8 cellular contexts compared by ENCODE assay signal in genomic region chr13:30618186-30618937, GRCh38. TPM values are rescaled to one million over a fixed set of nuclear protein-coding genes. Genes with fewer than 3 reads are reported as not detected.
A peak's percentile ranks its signal among the peaks of the same experiment; 100 is the strongest.
DNase-seq lines count a peak whose midpoint lies in the region; ATAC-seq and TF ChIP-seq lines count a peak whose summit lies in the region.

No MANE protein-coding gene starts in this region.

- TSS peak; percentile 53 for BruUV-seq in OCI-LY7 (replicated peaks; lab: Mats Ljungman, UMichigan)

- H2AFZ ChIP-seq in OCI-LY7 (ENCODE audit: low read length), result peak overlapping the region; percentile 63

- TF ChIP-seq CTCF in CD8-positive, alpha-beta T cell (IDR thresholded peaks at IDR 0.05), result no peak
- no peak for TF ChIP-seq CTCF in OCI-LY7 (conservative IDR thresholded peaks at IDR 0.05; ENCODE audit: low read length)
- TF ChIP-seq CTCF in WTC11 (IDR thresholded peaks at IDR 0.05), result no peak

- peak overlapping the region; percentile 85 for H3K27ac ChIP-seq in CD8-positive, alpha-beta T cell (ENCODE audit: low read depth, low read length)
- H3K27ac ChIP-seq in OCI-LY7 (ENCODE audit: low read depth, low read length, poor library complexity, severe bottlenecking), result peak overlapping the region; percentile 65
- H3K27ac ChIP-seq in effector memory CD4-positive, alpha-beta T cell (ENCODE audit: insufficient read depth, low read length, poor library complexity, severe bottlenecking), result peak overlapping the region; percentile 95
- H3K27ac ChIP-seq in naive thymus-derived CD4-positive, alpha-beta T cell (ENCODE audit: low read depth, low read length), result peak overlapping the region; percentile 97

- H3K36me3 ChIP-seq in CD8-positive, alpha-beta T cell (ENCODE audit: insufficient read depth, low read length), result no peaks in the 10 kb centered on the region
- peaks cover 33% of the 10 kb centered on the region for H3K36me3 ChIP-seq in OCI-LY7 (ENCODE audit: insufficient read depth, low read length)
- H3K36me3 ChIP-seq in effector memory CD4-positive, alpha-beta T cell (ENCODE audit: control insufficient read depth, insufficient read depth, low read length), result no peaks in the 10 kb centered on the region
- H3K36me3 ChIP-seq in naive thymus-derived CD4-positive, alpha-beta T cell (ENCODE audit: control insufficient read depth in 2 of 3, insufficient read depth in 3 of 3, low read length in 3 of 3), result peaks cover 7 to 11% (median 8%) of the 10 kb centered on the region in 3 experiments

- H3K27ac Mint-ChIP-seq in CD8-positive, alpha-beta T cell, result no peak overlapping the region
- H3K27ac Mint-ChIP-seq in naive thymus-derived CD4-positive, alpha-beta T cell, result no peak overlapping the region
- H3K27ac Mint-ChIP-seq in WTC11, result no peak overlapping the region

- DNase-seq in CD8-positive, alpha-beta T cell, result peak in 4 of 7 experiments; percentile 9 to 56 (median 32)
- peak; percentile 52 for DNase-seq in OCI-LY7 (ENCODE audit: low spot score)
- DNase-seq in effector memory CD4-positive, alpha-beta T cell, result no peak
- peak in 2 of 9 donors; percentile 8 to 17 for DNase-seq in naive thymus-derived CD4-positive, alpha-beta T cell
- DNase-seq in WTC11 (ENCODE audit: low spot score), result no peak

- POLR2A ChIA-PET in CD8-positive, alpha-beta T cell (lab: Charles Lee), result interaction anchor here (0.9 to 4.0 kb wide), 20 partner anchors 8 to 769 kb away, joined by 3 to 58 read pairs (median 5); partner anchors contain the start of genes HMGB1, UBE2L5 and UBL3
- POLR2A ChIA-PET in OCI-LY7 (lab: Charles Lee) (interaction anchor here (0.5 to 2.0 kb wide), 8 partner anchors 9 to 264 kb away, joined by 3 to 7 read pairs (median 4); no protein-coding TSS in a partner anchor), WTC11 (lab: Charles Lee) (interaction anchor here (1.1 kb wide), 1 partner anchor 173 kb away, joined by 3 read pairs; no protein-coding TSS in a partner anchor)
- POLR2A ChIA-PET in naive thymus-derived CD4-positive, alpha-beta T cell (lab: Charles Lee), result interaction anchor here (0.7 to 4.1 kb wide), 26 partner anchors 8 to 1497 kb away, joined by 3 to 66 read pairs (median 6); partner anchors contain the start of genes ALOX5AP, HMGB1 and UBL3

- no peaks in the 10 kb centered on the region for H3K9me3 Mint-ChIP-seq in CD8-positive, alpha-beta T cell
- no peaks in the 10 kb centered on the region for H3K9me3 Mint-ChIP-seq in naive thymus-derived CD4-positive, alpha-beta T cell
- no peaks in the 10 kb centered on the region for H3K9me3 Mint-ChIP-seq in WTC11

- H3K9me3 ChIP-seq in CD8-positive, alpha-beta T cell (ENCODE audit: low read length), result no peaks in the 10 kb centered on the region
- no peaks in the 10 kb centered on the region for H3K9me3 ChIP-seq in OCI-LY7 (ENCODE audit: low read length)
- H3K9me3 ChIP-seq in effector memory CD4-positive, alpha-beta T cell (ENCODE audit: control insufficient read depth, low read length), result no peaks in the 10 kb centered on the region
- no peaks in the 10 kb centered on the region for H3K9me3 ChIP-seq in naive thymus-derived CD4-positive, alpha-beta T cell (ENCODE audit: control insufficient read depth in 2 of 3, low read length in 3 of 3)

- H3K79me2 ChIP-seq in OCI-LY7 (ENCODE audit: insufficient read depth, low read depth, low read length), result peaks cover 93% of the 10 kb centered on the region

- peak overlapping the region; percentile 78 for H3K4me3 ChIP-seq in CD8-positive, alpha-beta T cell (ENCODE audit: low read depth, low read length)
- H3K4me3 ChIP-seq in OCI-LY7 (ENCODE audit: low read depth, low read length, poor library complexity, severe bottlenecking), result peak overlapping the region; percentile 73
- peak overlapping the region; percentile 93 for H3K4me3 ChIP-seq in effector memory CD4-positive, alpha-beta T cell (ENCODE audit: insufficient read depth, low read depth, low read length, poor library complexity, severe bottlenecking)
- H3K4me3 ChIP-seq in naive thymus-derived CD4-positive, alpha-beta T cell (ENCODE audit: low read length), result peak overlapping the region; percentile 79

- no peaks in the 10 kb centered on the region for H3K27me3 Mint-ChIP-seq in CD8-positive, alpha-beta T cell (ENCODE audit: low read depth)
- no peaks in the 10 kb centered on the region for H3K27me3 Mint-ChIP-seq in naive thymus-derived CD4-positive, alpha-beta T cell
- no peaks in the 10 kb centered on the region for H3K27me3 Mint-ChIP-seq in WTC11 (ENCODE audit: low read depth)

- peaks cover 34% of the 10 kb centered on the region for H3K4me1 ChIP-seq in CD8-positive, alpha-beta T cell (ENCODE audit: insufficient read depth, low read length)
- peaks cover 35% of the 10 kb centered on the region for H3K4me1 ChIP-seq in OCI-LY7 (ENCODE audit: insufficient read depth, low read length, poor library complexity, severe bottlenecking)
- H3K4me1 ChIP-seq in effector memory CD4-positive, alpha-beta T cell (ENCODE audit: control insufficient read depth, insufficient read depth, low read length, poor library complexity, severe bottlenecking), result peaks cover 14% of the 10 kb centered on the region
- peaks cover 11 to 13% of the 10 kb centered on the region in 2 donors for H3K4me1 ChIP-seq in naive thymus-derived CD4-positive, alpha-beta T cell (ENCODE audit: control insufficient read depth in 2 of 2, insufficient read depth in 2 of 2, low read length in 2 of 2)

- H3K27me3 ChIP-seq in CD8-positive, alpha-beta T cell (ENCODE audit: insufficient read depth, low read length), result no peaks in the 10 kb centered on the region
- H3K27me3 ChIP-seq in effector memory CD4-positive, alpha-beta T cell (replicated peaks; ENCODE audit: control insufficient read depth, insufficient read depth, low read length, poor library complexity, severe bottlenecking), result no peaks in the 10 kb centered on the region
- H3K27me3 ChIP-seq in naive thymus-derived CD4-positive, alpha-beta T cell (ENCODE audit: control insufficient read depth in 2 of 2, insufficient read depth in 2 of 2, low read length in 2 of 2), result no peaks in the 10 kb centered on the region

- CTCF ChIA-PET in CD8-positive, alpha-beta T cell (lab: Charles Lee), result interaction anchor here (0.8 to 2.0 kb wide), 5 partner anchors 13 to 503 kb away, joined by 3 to 6 read pairs (median 3); no protein-coding TSS in a partner anchor
- CTCF ChIA-PET in OCI-LY7 (lab: Charles Lee; ENCODE audit: unreplicated experiment) (interaction anchor here (0.6 kb wide), 1 partner anchor 187 kb away, joined by 3 read pairs; no protein-coding TSS in a partner anchor), WTC11 (lab: Charles Lee) (no interaction called here)
- CTCF ChIA-PET in naive thymus-derived CD4-positive, alpha-beta T cell (lab: Charles Lee), result interaction anchor here (1.0 to 1.1 kb wide), 2 partner anchors 9 to 246 kb away, joined by 3 to 6 read pairs; no protein-coding TSS in a partner anchor

- peaks cover 39% of the 10 kb centered on the region for H3K4me1 Mint-ChIP-seq in CD8-positive, alpha-beta T cell (ENCODE audit: low read depth)
- H3K4me1 Mint-ChIP-seq in naive thymus-derived CD4-positive, alpha-beta T cell, result peaks cover 19 to 53% (median 38%) of the 10 kb centered on the region in 7 donors
- peaks cover 9% of the 10 kb centered on the region for H3K4me1 Mint-ChIP-seq in WTC11

- no peaks in the 10 kb centered on the region for H3K9me2 ChIP-seq in OCI-LY7 (ENCODE audit: insufficient read depth, low read length)

- peaks cover 23% of the 10 kb centered on the region for H3K36me3 Mint-ChIP-seq in CD8-positive, alpha-beta T cell
- peaks cover 8 to 23% (median 12%) of the 10 kb centered on the region in 5 donors for H3K36me3 Mint-ChIP-seq in naive thymus-derived CD4-positive, alpha-beta T cell
- peaks cover 9% of the 10 kb centered on the region for H3K36me3 Mint-ChIP-seq in WTC11

- intact Hi-C loops in CD8-positive, alpha-beta T cell (cut with DNase I, micrococcal nuclease), result loop anchor here in 1 of 2 experiments (2.0 to 10.0 kb wide), 7 partner anchors 41 to 1024 kb away; partner anchors contain the start of genes HSPH1, KATNAL1 and SLC7A1
- intact Hi-C loops in OCI-LY7 (cut with micrococcal nuclease; ENCODE audit: unreplicated experiment), result loop anchor here (5.0 to 10.0 kb wide), 6 partner anchors 44 to 1184 kb away; partner anchors contain the start of genes HSPH1 and SLC7A1
- intact Hi-C loops in naive thymus-derived CD4-positive, alpha-beta T cell (cut with micrococcal nuclease), result loop anchor here (1.0 to 10.0 kb wide), 4 partner anchors 185 to 1961 kb away; partner anchors contain the start of gene POMP (in 1 of the 2)

- no peak overlapping the region for H3K4me3 Mint-ChIP-seq in CD8-positive, alpha-beta T cell
- H3K4me3 Mint-ChIP-seq in naive thymus-derived CD4-positive, alpha-beta T cell, result no peak overlapping the region
- H3K4me3 Mint-ChIP-seq in WTC11, result no peak overlapping the region

- peaks cover 26% of the 10 kb centered on the region for H4K20me1 ChIP-seq in OCI-LY7 (ENCODE audit: insufficient read depth, low read length)

- peak; percentile 2 for ATAC-seq in CD8-positive, alpha-beta T cell
- peak; percentile 1 for ATAC-seq in GM21423 (IDR thresholded peaks at IDR 0.05; ENCODE audit: unreplicated experiment)
- ATAC-seq in naive thymus-derived CD4-positive, alpha-beta T cell, result no peak
- ATAC-seq in HG03469 (IDR thresholded peaks at IDR 0.05; ENCODE audit: unreplicated experiment), result no peak
- ATAC-seq in WTC11, result no peak
- no peak for ATAC-seq in HG02763 (IDR thresholded peaks at IDR 0.05; ENCODE audit: unreplicated experiment)

- peak overlapping the region; percentile 71 for H3K4me2 ChIP-seq in OCI-LY7 (ENCODE audit: low read length)

TF ChIP-seq in WTC11, 78 proteins besides CTCF, POLR2A, EP300 and RAD21 (continues in another document):
- TF ChIP-seq EMX1 (CRISPR knock-in tag; IDR thresholded peaks at IDR 0.05) (no peak), MAX (CRISPR knock-in tag; IDR thresholded peaks at IDR 0.05) (no peak), ZNF263 (CRISPR knock-in tag; IDR thresholded peaks at IDR 0.05; ENCODE audit: low read depth) (no peak), TP53 (CRISPR knock-in tag; IDR thresholded peaks at IDR 0.05) (no peak), RELA (CRISPR knock-in tag; IDR thresholded peaks at IDR 0.05; ENCODE audit: borderline replicate concordance) (no peak), NFYB (CRISPR knock-in tag; conservative IDR thresholded peaks at IDR 0.05; ENCODE audit: low read depth) (no peak)

RNA-seq across cellular contexts. Expression of gene USPL1, which starts 0.6 kb away (rescaled TPM):
- total RNA-seq in CD8-positive, alpha-beta T cell, result 10 to 100 TPM; 42.0 to 42.4 TPM
- 19.2 and 21.1 TPM in 2 replicates for total RNA-seq in OCI-LY7 (2014; rRNA removed; shearing (Covaris generic))
- total RNA-seq in OCI-LY7 (2022) (21.9 and 23.2 TPM in 2 replicates), WTC11 (2021) (14.3 to 15.9 TPM (median 15.4 TPM) in 3 replicates)
- total RNA-seq in naive thymus-derived CD4-positive, alpha-beta T cell, result 10 to 100 TPM; 22.4 to 34.7 (median 30.4) TPM
- polyA plus RNA-seq in naive thymus-derived CD4-positive, alpha-beta T cell, result 10 to 100 TPM; 17.4 to 21.9 TPM

Comparison
In these comparisons a context has a peak if more than half of its experiments do, and no peak if none do; other contexts are left out.
1. ATAC-seq: peak in CD8-positive, alpha-beta T cell (single experiment) and GM21423 (single experiment); none in naive thymus-derived CD4-positive, alpha-beta T cell (single experiment), HG03469 (single experiment), WTC11 (single experiment) and HG02763 (single experiment).
2. DNase-seq: peak in CD8-positive, alpha-beta T cell (4 of 7) and OCI-LY7 (single experiment); none in effector memory CD4-positive, alpha-beta T cell (0 of 3) and WTC11 (single experiment).
3. Peak in every context shown above with its lines, with median percentiles within 50 percentile points of each other: H3K27ac ChIP-seq and H3K4me3 ChIP-seq.